Comparison of ENCODE assay signal across 8 cellular contexts in the genomic region with DNA sequence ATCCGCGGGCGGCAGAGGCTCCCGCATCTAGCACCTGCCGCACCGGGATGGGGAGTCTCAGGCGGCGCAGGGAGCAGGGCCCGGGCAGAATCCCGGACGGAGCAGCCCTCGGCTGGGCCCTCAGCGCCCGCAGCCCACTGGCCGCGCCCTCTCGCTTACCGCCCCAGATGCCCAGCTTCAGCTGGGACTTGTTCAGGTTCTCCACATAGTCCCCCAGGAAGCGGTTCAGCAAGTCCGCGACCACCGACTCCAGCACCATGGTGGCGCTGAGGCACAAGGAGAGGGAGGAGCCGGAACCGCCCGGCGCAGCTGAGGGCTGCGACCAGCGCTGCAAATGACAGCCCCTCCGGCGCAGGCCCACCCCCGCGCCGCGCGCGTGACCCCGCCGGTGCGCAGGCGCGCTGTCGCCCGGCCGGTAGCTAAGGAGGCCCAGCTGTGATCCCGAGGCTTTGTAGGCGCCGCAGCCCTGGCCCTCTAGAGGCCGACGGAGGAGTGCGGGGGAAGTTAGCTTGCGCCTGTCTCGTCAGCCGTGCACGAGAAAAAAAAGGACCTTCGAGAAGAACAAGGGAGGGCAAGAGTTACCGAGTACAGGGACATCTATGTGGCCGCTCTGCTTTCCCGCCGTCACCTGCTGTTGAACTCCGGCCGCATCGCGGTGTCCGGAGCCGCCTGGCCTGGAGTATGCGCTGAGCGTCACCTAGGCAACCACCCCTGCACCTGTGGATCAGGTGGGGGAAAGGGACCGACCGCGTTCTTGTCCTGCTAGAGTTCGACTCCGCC. TPM values are rescaled to one million over a fixed set of nuclear protein-coding genes. Genes with fewer than 3 reads are reported as not detected.
DNase-seq lines count a peak whose midpoint lies in the region; ATAC-seq lines count a peak whose summit lies in the region.

A gene with protein sequence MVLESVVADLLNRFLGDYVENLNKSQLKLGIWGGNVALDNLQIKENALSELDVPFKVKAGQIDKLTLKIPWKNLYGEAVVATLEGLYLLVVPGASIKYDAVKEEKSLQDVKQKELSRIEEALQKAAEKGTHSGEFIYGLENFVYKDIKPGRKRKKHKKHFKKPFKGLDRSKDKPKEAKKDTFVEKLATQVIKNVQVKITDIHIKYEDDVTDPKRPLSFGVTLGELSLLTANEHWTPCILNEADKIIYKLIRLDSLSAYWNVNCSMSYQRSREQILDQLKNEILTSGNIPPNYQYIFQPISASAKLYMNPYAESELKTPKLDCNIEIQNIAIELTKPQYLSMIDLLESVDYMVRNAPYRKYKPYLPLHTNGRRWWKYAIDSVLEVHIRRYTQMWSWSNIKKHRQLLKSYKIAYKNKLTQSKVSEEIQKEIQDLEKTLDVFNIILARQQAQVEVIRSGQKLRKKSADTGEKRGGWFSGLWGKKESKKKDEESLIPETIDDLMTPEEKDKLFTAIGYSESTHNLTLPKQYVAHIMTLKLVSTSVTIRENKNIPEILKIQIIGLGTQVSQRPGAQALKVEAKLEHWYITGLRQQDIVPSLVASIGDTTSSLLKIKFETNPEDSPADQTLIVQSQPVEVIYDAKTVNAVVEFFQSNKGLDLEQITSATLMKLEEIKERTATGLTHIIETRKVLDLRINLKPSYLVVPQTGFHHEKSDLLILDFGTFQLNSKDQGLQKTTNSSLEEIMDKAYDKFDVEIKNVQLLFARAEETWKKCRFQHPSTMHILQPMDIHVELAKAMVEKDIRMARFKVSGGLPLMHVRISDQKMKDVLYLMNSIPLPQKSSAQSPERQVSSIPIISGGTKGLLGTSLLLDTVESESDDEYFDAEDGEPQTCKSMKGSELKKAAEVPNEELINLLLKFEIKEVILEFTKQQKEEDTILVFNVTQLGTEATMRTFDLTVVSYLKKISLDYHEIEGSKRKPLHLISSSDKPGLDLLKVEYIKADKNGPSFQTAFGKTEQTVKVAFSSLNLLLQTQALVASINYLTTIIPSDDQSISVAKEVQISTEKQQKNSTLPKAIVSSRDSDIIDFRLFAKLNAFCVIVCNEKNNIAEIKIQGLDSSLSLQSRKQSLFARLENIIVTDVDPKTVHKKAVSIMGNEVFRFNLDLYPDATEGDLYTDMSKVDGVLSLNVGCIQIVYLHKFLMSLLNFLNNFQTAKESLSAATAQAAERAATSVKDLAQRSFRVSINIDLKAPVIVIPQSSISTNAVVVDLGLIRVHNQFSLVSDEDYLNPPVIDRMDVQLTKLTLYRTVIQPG (N-terminal part only) (minus strand): TSS at position 332 of the 780 bp plus-strand sequence. CDS start 73 bp downstream, at position 259.

- peak within 1 kb of the TSS; percentile 77 for H2BK15ac ChIP-seq in mesenchymal stem cell (ENCODE audit: low read depth, poor library complexity, severe bottlenecking)

- peak within 1 kb of the TSS; percentile 90 for H2AFZ ChIP-seq in mesenchymal stem cell (ENCODE audit: low read depth, low read length)

- peaks cover 5% of the 10 kb centered on the region for H3K79me1 ChIP-seq in mesenchymal stem cell (replicated peaks; ENCODE audit: low read length, poor library complexity, severe bottlenecking)

- H3K36me3 ChIP-seq in effector memory CD4-positive, alpha-beta T cell (ENCODE audit: control insufficient read depth, insufficient read depth, low read length) = no peaks in the 10 kb centered on the region
- no peaks in the 10 kb centered on the region for H3K36me3 ChIP-seq in mesenchymal stem cell (ENCODE audit: control insufficient read depth in 1 of 2, insufficient read depth in 2 of 2, low read depth in 1 of 2, low read length in 2 of 2)

- WGBS in mesenchymal stem cell = under 1% methylated on average over 73 of the region's 73 CpGs

- H2BK12ac ChIP-seq in mesenchymal stem cell (ENCODE audit: low read length in 2 of 2) = peak within 1 kb of the TSS in 1 of 2 experiments; percentile 68

- peak within 1 kb of the TSS; percentile 92 for H3K4me3 ChIP-seq in effector memory CD4-positive, alpha-beta T cell (ENCODE audit: insufficient read depth, low read depth, low read length, poor library complexity, severe bottlenecking)
- H3K4me3 ChIP-seq in mesenchymal stem cell (ENCODE audit: insufficient read depth in 1 of 2, low read depth in 1 of 2, low read length in 2 of 2) = peak within 1 kb of the TSS; percentile 83 to 96

- peak within 1 kb of the TSS; percentile 89 to 94 for H3K18ac ChIP-seq in mesenchymal stem cell (ENCODE audit: low read depth in 1 of 2, low read length in 2 of 2)

- peak within 1 kb of the TSS; percentile 67 for H3K4me2 ChIP-seq in mesenchymal stem cell (ENCODE audit: low read length, poor library complexity, severe bottlenecking)

- no peaks in the 10 kb centered on the region for H3K9me3 ChIP-seq in effector memory CD4-positive, alpha-beta T cell (ENCODE audit: control insufficient read depth, low read length)
- no peaks in the 10 kb centered on the region for H3K9me3 ChIP-seq in mesenchymal stem cell (ENCODE audit: control insufficient read depth, low read length)

- H3K4me1 ChIP-seq in effector memory CD4-positive, alpha-beta T cell (ENCODE audit: control insufficient read depth, insufficient read depth, low read length, poor library complexity, severe bottlenecking) = peaks cover 3% of the 10 kb centered on the region
- H3K4me1 ChIP-seq in mesenchymal stem cell (ENCODE audit: control insufficient read depth, insufficient read depth, low read depth, low read length) = peaks cover 7% of the 10 kb centered on the region

- CTCF ChIA-PET in activated CD8-positive, alpha-beta memory T cell treated with anti-CD3 and anti-CD28 coated beads for 36 hours (lab: Charles Lee) = interaction anchor here (0.6 to 2.3 kb wide), 4 partner anchors 9 to 218 kb away, joined by 3 to 9 read pairs (median 5); no protein-coding TSS in a partner anchor

- peak within 1 kb of the TSS in 1 of 2 experiments; percentile 23 for H3K23ac ChIP-seq in mesenchymal stem cell (ENCODE audit: low read length in 2 of 2)

- H2AK5ac ChIP-seq in mesenchymal stem cell (ENCODE audit: low read length, severe bottlenecking) = no peak within 1 kb of the TSS

- peak within 1 kb of the TSS; percentile 79 for H4K8ac ChIP-seq in mesenchymal stem cell (ENCODE audit: low read length)

- H3K14ac ChIP-seq in mesenchymal stem cell (ENCODE audit: low read length in 2 of 2) = peak within 1 kb of the TSS; percentile 41 to 68

- DNase-seq in COLO829 (ENCODE audit: low spot score) = peak; percentile 81
- DNase-seq in HS-27A (ENCODE audit: low read depth) = peak; percentile 91
- peak; percentile 89 for DNase-seq in NK-92 treated with Interleukin-12 subunit alpha and Interleukin-12 subunit beta, amount 100 ng/mL, for 24 hours (lab: John Stamatoyannopoulos, UW)
- peak; percentile 86 to 90 (median 87) for DNase-seq in effector memory CD4-positive, alpha-beta T cell
- peak; percentile 95 for DNase-seq in mesenchymal stem cell
- DNase-seq in stimulated activated CD8-positive, alpha-beta memory T cell treated with anti-CD3 and anti-CD28 coated beads, Interleukin-12 subunit alpha, Interleukin-12 subunit beta, amount 100 ng/mL, for 4 hours (ENCODE audit: low read depth) = peak; percentile 88

- no peaks in the 10 kb centered on the region for H3K27me3 ChIP-seq in effector memory CD4-positive, alpha-beta T cell (replicated peaks; ENCODE audit: control insufficient read depth, insufficient read depth, low read length, poor library complexity, severe bottlenecking)
- H3K27me3 ChIP-seq in mesenchymal stem cell (ENCODE audit: control insufficient read depth in 1 of 2, insufficient read depth in 1 of 2, low read length in 2 of 2) = no peaks in the 10 kb centered on the region

- H2BK120ac ChIP-seq in mesenchymal stem cell (ENCODE audit: low read depth, low read length) = peak within 1 kb of the TSS; percentile 1

- peak within 1 kb of the TSS; percentile 86 for H3K27ac ChIP-seq in effector memory CD4-positive, alpha-beta T cell (ENCODE audit: insufficient read depth, low read length, poor library complexity, severe bottlenecking)
- H3K27ac ChIP-seq in mesenchymal stem cell (ENCODE audit: low read length, poor library complexity, severe bottlenecking) = peak within 1 kb of the TSS; percentile 55

- H3K4ac ChIP-seq in mesenchymal stem cell (ENCODE audit: low read depth in 1 of 2, low read length in 2 of 2) = peak within 1 kb of the TSS; percentile 75 to 88

- peak within 1 kb of the TSS; percentile 88 for H3K9ac ChIP-seq in mesenchymal stem cell (ENCODE audit: low read length)

- peak within 1 kb of the TSS; percentile 62 for H4K91ac ChIP-seq in mesenchymal stem cell (ENCODE audit: low read length)

- H2BK5ac ChIP-seq in mesenchymal stem cell (ENCODE audit: low read depth, low read length, poor library complexity, severe bottlenecking) = peak within 1 kb of the TSS; percentile 25

- POLR2A ChIA-PET in activated CD8-positive, alpha-beta memory T cell treated with anti-CD3 and anti-CD28 coated beads for 36 hours (lab: Charles Lee) = interaction anchor here (0.6 to 1.3 kb wide), 4 partner anchors 10 to 1137 kb away, joined by 3 to 5 read pairs (median 4); no protein-coding TSS in a partner anchor

- peak; percentile 86 for ATAC-seq in GM19467 (IDR thresholded peaks at IDR 0.05; ENCODE audit: unreplicated experiment)

RNA-seq across cellular contexts. Expression of the gene that starts here (rescaled TPM):
- total RNA-seq in activated CD8-positive, alpha-beta memory T cell treated with anti-CD3 and anti-CD28 coated beads for 36 hours = 10 to 100 TPM; 38.5 to 40.2 TPM
- polyA plus RNA-seq in mesenchymal stem cell (2013, experiment 1 of 2) = 14.8 TPM
- polyA plus RNA-seq in mesenchymal stem cell (2013, experiment 2 of 2) = 14.0 TPM

Comparison
In these comparisons a context has a peak if more than half of its experiments do, and no peak if none do; other contexts are left out.
1. Peak in every context shown above with its lines: DNase-seq, ATAC-seq, H3K4me3 ChIP-seq and H3K27ac ChIP-seq.